19 cellular contexts compared by ENCODE assay signal in the genomic region with DNA sequence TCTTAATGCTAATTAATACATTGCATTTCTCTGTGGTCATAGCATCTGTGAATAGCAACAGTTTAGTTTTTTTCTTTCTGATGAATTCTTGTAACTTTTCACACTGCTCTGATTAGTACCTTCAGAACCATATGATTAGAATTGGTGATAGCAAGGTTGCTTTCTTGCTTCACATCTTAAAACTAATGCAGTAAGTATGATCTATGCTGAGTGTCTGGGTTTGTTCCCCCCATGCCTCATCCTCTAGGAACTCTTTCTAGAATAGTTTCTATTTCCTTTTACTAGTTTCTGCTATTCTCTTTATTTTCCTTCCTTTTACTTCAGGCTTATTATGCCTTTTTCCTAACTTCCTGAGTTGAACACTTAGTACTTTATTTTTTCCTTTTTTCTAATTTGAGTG.
"Had no signal": no experiment of that assay in that cellular context is flagged by ENCODE, and none has a peak within 500 bp of the region (broad histone marks: within the 10 kb centered on the region; RNA-seq: fewer than 3 reads in every experiment).

No MANE protein-coding gene starts in this region.

- H3K9me3 Mint-ChIP-seq: activated T-helper 17 cell treated with anti-CD3 and anti-CD28 coated beads, Interleukin-2, amount 50 U/mL, for 72 hours had no signal

- ATAC-seq: activated T-helper 17 cell treated with anti-CD3 and anti-CD28 coated beads, Interleukin-2, amount 50 U/mL, for 72 hours; left colon; lower lobe of right lung; stimulated activated naive CD8-positive, alpha-beta T cell treated with anti-CD3 and anti-CD28 coated beads, Interleukin-15, Interleukin-2, amounts not matched to agents 100 U/mL and 50 U/mL, for 24 hours; T-cell had no signal

- H3K27ac ChIP-seq: lower lobe of right lung, neutrophil, suprapubic skin, upper lobe of left lung, VCaP had no signal

- H3K36me3 ChIP-seq: lower lobe of right lung had no signal

- H3K27me3 ChIP-seq: neutrophil, suprapubic skin, upper lobe of left lung had no signal

- H3K9me3 ChIP-seq: neutrophil, SK-N-SH, suprapubic skin had no signal

- H3K27me3 Mint-ChIP-seq: activated T-helper 17 cell treated with anti-CD3 and anti-CD28 coated beads, Interleukin-2, amount 50 U/mL, for 72 hours; T-cell had no signal

- H3K4me3 Mint-ChIP-seq: activated naive CD4-positive, alpha-beta T cell treated with anti-CD3 and anti-CD28 coated beads for 36 hours; activated T-helper 17 cell treated with anti-CD3 and anti-CD28 coated beads, Interleukin-2, amount 50 U/mL, for 72 hours; T-cell had no signal

- DNase-seq: activated CD4-positive, alpha-beta T cell treated with anti-CD3 and anti-CD28 coated beads for 1 hour; activated CD4-positive, alpha-beta T cell treated with anti-CD3 and anti-CD28 coated beads, Interleukin-2, amount 50 U/mL, for 4 hours; activated naive CD4-positive, alpha-beta T cell treated with anti-CD3 and anti-CD28 coated beads for 36 hours; central memory CD4-positive, alpha-beta T cell; effector CD8-positive, alpha-beta T cell; left colon; lower lobe of right lung; midbrain; retina; SK-N-SH; stimulated activated CD4-positive, alpha-beta T cell treated with anti-CD3 and anti-CD28 coated beads, Interleukin-15, amount 100 ng/mL, for 24 hours; stimulated activated CD4-positive, alpha-beta T cell treated with anti-CD3 and anti-CD28 coated beads, Interleukin-4, amount 100 ng/mL, for 1 hour; stimulated activated naive CD8-positive, alpha-beta T cell treated with anti-CD3 and anti-CD28 coated beads, Interleukin-15, Interleukin-2, amounts not matched to agents 100 U/mL and 50 U/mL, for 24 hours; T-cell; upper lobe of left lung had no signal

- H3K27ac Mint-ChIP-seq: activated naive CD4-positive, alpha-beta T cell treated with anti-CD3 and anti-CD28 coated beads for 36 hours; activated T-helper 17 cell treated with anti-CD3 and anti-CD28 coated beads, Interleukin-2, amount 50 U/mL, for 72 hours had no signal

- H3K4me3 ChIP-seq: lower lobe of right lung, suprapubic skin, upper lobe of left lung had no signal

- H3K9ac ChIP-seq: SK-N-SH had no signal

- H3K4me1 ChIP-seq: lower lobe of right lung, suprapubic skin, upper lobe of left lung had no signal

- H3K4me2 ChIP-seq: SK-N-SH had no signal
